Comparison of ENCODE assay signal across 24 cellular contexts in the genomic region with DNA sequence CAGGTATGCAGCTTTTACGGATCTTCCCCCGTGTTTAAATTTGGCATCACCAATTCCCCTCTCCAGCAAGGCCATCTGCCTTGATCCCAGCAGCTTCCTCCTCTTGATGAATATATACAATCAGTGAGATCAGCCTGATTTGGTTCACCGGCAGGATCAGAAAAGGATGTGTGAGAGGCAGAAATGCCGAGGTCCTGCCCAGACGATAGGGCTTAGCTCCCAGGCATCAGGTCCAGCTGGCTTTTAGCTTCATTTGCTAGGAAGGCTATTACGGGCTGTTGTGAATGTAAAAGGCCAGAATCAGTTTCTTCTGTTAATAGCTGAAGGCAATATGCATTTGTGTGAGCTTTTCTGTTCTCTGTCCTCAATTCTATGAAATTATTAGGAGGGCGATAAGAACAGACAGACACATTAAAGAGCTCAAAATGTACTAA.
"Had no signal": no experiment of that assay in that cellular context is flagged by ENCODE, and none has a peak within 500 bp of the region (broad histone marks: within the 10 kb centered on the region; RNA-seq: fewer than 3 reads in every experiment).

No MANE protein-coding gene starts in this region.

- H3K27ac ChIP-seq: brain microvascular endothelial cell, gastrocnemius medialis, heart left ventricle, left ventricle myocardium inferior, neutrophil, parathyroid adenoma, right lobe of liver had no signal

- H3K27me3 ChIP-seq: brain microvascular endothelial cell, gastrocnemius medialis, heart left ventricle, neutrophil, right lobe of liver had no signal

- H3K4me1 Mint-ChIP-seq: stimulated activated naive CD8-positive, alpha-beta T cell treated with anti-CD3 and anti-CD28 coated beads, Interleukin-15, amount 100 ng/mL, for 72 hours had no signal

- H3K4me2 ChIP-seq: smooth muscle cell had no signal

- H3K27me3 Mint-ChIP-seq: activated CD4-positive, alpha-beta T cell treated with anti-CD3 and anti-CD28 coated beads, Interleukin-2, amount 10 ng/mL, durations not matched to agents 24 days and 14 days; activated naive CD8-positive, alpha-beta T cell treated with anti-CD3 and anti-CD28 coated beads, Interleukin-2, amount 10 ng/mL, durations not matched to agents 7 days and 5 days; activated T-cell treated with anti-CD3 and anti-CD28 coated beads, Interleukin-2, amount 50 U/mL, for 24 hours; central memory CD8-positive, alpha-beta T cell; memory B cell; stimulated activated naive CD8-positive, alpha-beta T cell treated with anti-CD3 and anti-CD28 coated beads, Interleukin-15, amount 100 ng/mL, for 72 hours; T-cell had no signal

- H3K36me3 Mint-ChIP-seq: activated naive CD8-positive, alpha-beta T cell treated with anti-CD3 and anti-CD28 coated beads, Interleukin-2, amount 10 ng/mL, durations not matched to agents 7 days and 5 days; natural killer cell had no signal

- FAIRE-seq: endometrium had no signal

- H3K4me3 ChIP-seq: gastrocnemius medialis, heart left ventricle, left ventricle myocardium inferior, right lobe of liver, smooth muscle cell had no signal

- ATAC-seq: activated CD8-positive, alpha-beta T cell treated with anti-CD3 and anti-CD28 coated beads, Interleukin-2, amount 10 ng/mL, durations not matched to agents 7 days and 5 days; gastrocnemius medialis; heart left ventricle; natural killer cell; right lobe of liver; stimulated activated naive CD8-positive, alpha-beta T cell treated with anti-CD3 and anti-CD28 coated beads, Interleukin-15, amount 100 ng/mL, for 72 hours; T-cell had no signal

- H3K9me3 ChIP-seq: gastrocnemius medialis, heart left ventricle, left ventricle myocardium inferior, neutrophil, right lobe of liver had no signal

- H3K79me2 ChIP-seq: parathyroid adenoma had no signal

- H3K27ac Mint-ChIP-seq: activated CD4-positive, alpha-beta T cell treated with anti-CD3 and anti-CD28 coated beads, Interleukin-2, amount 10 ng/mL, durations not matched to agents 24 days and 14 days; activated CD8-positive, alpha-beta T cell treated with anti-CD3 and anti-CD28 coated beads, Interleukin-2, amount 10 ng/mL, durations not matched to agents 7 days and 5 days; activated naive CD8-positive, alpha-beta T cell treated with anti-CD3 and anti-CD28 coated beads, Interleukin-2, amount 10 ng/mL, durations not matched to agents 7 days and 5 days; activated T-cell treated with anti-CD3 and anti-CD28 coated beads, Interleukin-2, amount 50 U/mL, for 24 hours; activated T-helper 2 cell treated with anti-CD3 and anti-CD28 coated beads, Interferon-gamma antibody, Interleukin-2, Interleukin-4, amounts not matched to agents 10 μg/mL and 5 μg/mL and 100 μg/mL, durations not matched to agents 14 hours and 24 hours and 36 hours; memory B cell; natural killer cell; T-cell had no signal

- H3K9me3 Mint-ChIP-seq: activated CD4-positive, alpha-beta T cell treated with anti-CD3 and anti-CD28 coated beads, Interleukin-2, amount 10 ng/mL, durations not matched to agents 24 days and 14 days; activated naive CD8-positive, alpha-beta T cell treated with anti-CD3 and anti-CD28 coated beads, Interleukin-2, amount 10 ng/mL, durations not matched to agents 7 days and 5 days; activated T-cell treated with anti-CD3 and anti-CD28 coated beads, Interleukin-2, amount 50 U/mL, for 24 hours; activated T-helper 2 cell treated with anti-CD3 and anti-CD28 coated beads, Interferon-gamma antibody, Interleukin-2, Interleukin-4, amounts not matched to agents 10 μg/mL and 5 μg/mL and 100 μg/mL, durations not matched to agents 14 hours and 24 hours and 36 hours; central memory CD8-positive, alpha-beta T cell; memory B cell; natural killer cell; stimulated activated naive CD8-positive, alpha-beta T cell treated with anti-CD3 and anti-CD28 coated beads, Interleukin-15, amount 100 ng/mL, for 72 hours; T-cell had no signal

- H3K9ac ChIP-seq: parathyroid adenoma had no signal

- H2AFZ ChIP-seq: parathyroid adenoma had no signal

- H3K4me3 Mint-ChIP-seq: activated CD4-positive, alpha-beta T cell treated with anti-CD3 and anti-CD28 coated beads, Interleukin-2, amount 10 ng/mL, durations not matched to agents 24 days and 14 days; activated CD8-positive, alpha-beta T cell treated with anti-CD3 and anti-CD28 coated beads, Interleukin-2, amount 10 ng/mL, durations not matched to agents 7 days and 5 days; activated naive CD8-positive, alpha-beta T cell treated with anti-CD3 and anti-CD28 coated beads, Interleukin-2, amount 10 ng/mL, durations not matched to agents 7 days and 5 days; activated T-cell treated with anti-CD3 and anti-CD28 coated beads, Interleukin-2, amount 50 U/mL, for 24 hours; central memory CD8-positive, alpha-beta T cell; memory B cell; natural killer cell; stimulated activated naive CD8-positive, alpha-beta T cell treated with anti-CD3 and anti-CD28 coated beads, Interleukin-15, amount 100 ng/mL, for 72 hours; T-cell had no signal

- H3K4me1 ChIP-seq: parathyroid adenoma, right lobe of liver had no signal

- H3K36me3 ChIP-seq: brain microvascular endothelial cell, gastrocnemius medialis, heart left ventricle, left ventricle myocardium inferior, neutrophil, right lobe of liver had no signal

- DNase-seq: activated CD4-positive, alpha-beta T cell treated with anti-CD3 and anti-CD28 coated beads, Interleukin-2, amount 10 ng/mL, durations not matched to agents 24 days and 14 days; activated CD8-positive, alpha-beta T cell treated with anti-CD3 and anti-CD28 coated beads, Interleukin-2, amount 10 ng/mL, durations not matched to agents 7 days and 5 days; activated naive CD4-positive, alpha-beta T cell treated with Interleukin-2 at 50 U/mL for 16 hours; activated naive CD8-positive, alpha-beta T cell treated with anti-CD3 and anti-CD28 coated beads, Interleukin-2, amount 10 ng/mL, durations not matched to agents 7 days and 5 days; activated T-cell treated with anti-CD3 and anti-CD28 coated beads, Interleukin-2, amount 50 U/mL, for 24 hours; brain microvascular endothelial cell; cortex of kidney; erythroblast; gastrocnemius medialis; heart left ventricle; left ventricle myocardium inferior; natural killer cell; right lobe of liver; stimulated activated CD4-positive, alpha-beta T cell treated with anti-CD3 and anti-CD28 coated beads, Interleukin-4, amount 100 ng/mL, for 1 hour; stimulated activated naive CD8-positive, alpha-beta T cell treated with anti-CD3 and anti-CD28 coated beads, Interleukin-15, amount 100 ng/mL, for 72 hours; T-cell; trophoblast cell had no signal
